8 cellular contexts compared by ENCODE assay signal in the genomic region with DNA sequence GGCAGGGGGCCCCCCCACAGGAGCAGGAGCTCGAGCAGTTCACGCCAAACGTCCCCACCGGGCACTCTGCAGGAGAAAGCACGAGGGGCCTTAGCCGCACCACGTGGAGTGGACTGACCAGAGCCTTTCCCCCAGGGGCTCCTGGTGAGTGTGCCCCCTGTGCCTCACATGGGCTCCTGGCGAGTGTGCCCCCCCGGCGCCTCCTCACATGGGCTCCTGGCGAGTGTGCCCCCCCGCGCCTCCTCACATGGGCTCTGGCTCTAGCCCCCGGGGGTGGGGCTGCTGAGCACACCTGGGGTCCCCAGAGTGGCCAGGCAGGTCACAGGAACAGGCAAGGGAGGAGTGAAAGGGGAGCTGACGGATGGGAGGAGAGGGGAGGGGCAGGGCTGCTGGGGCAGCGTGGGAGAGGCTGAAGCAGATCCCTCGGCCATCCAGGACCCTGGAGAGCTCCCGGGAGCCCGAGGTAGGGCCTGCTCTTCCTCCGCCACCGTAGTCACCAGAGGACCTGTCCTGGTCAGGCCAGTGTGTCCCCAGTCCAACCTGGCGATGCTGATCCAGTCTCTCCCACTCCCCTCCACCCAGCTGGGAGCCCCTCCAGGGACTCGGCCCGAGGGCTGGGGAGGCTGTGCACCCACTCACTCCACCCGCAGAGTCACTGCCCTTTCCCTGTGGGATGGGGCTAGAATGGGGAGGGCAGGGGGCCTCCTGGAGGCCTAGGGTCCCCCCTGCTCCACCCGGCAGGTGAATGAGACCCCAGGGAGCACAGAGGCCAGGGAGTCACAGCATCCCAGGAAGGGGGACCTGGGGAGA. TPM values are rescaled to one million over a fixed set of nuclear protein-coding genes. Genes with fewer than 3 reads are reported as not detected.
DNase-seq lines count a peak whose midpoint lies in the region; ATAC-seq and TF ChIP-seq lines count a peak whose summit lies in the region.

No MANE protein-coding gene starts in this region.

- H3K27ac ChIP-seq in SK-N-SH (ENCODE audit: low read depth in 2 of 2, low read length in 1 of 2) (peak overlapping the region in 1 of 2 experiments; percentile 68; a peak in 1 of 4 replicates), fibroblast of lung (ENCODE audit: insufficient read depth, low read length) (no peak overlapping the region)

- no peak overlapping the region for H3K4me3 ChIP-seq in SK-N-SH (ENCODE audit: low read depth in 2 of 2, low read length in 1 of 2)
- no peak overlapping the region for H3K4me3 ChIP-seq in fibroblast of lung (replicated peaks in 1 of 4; ENCODE audit: control extremely low read depth in 1 of 4, insufficient read depth in 1 of 4, low read depth in 3 of 4, low read length in 4 of 4)

- TF ChIP-seq EP300 in SK-N-SH (IDR thresholded peaks at IDR 0.05; ENCODE audit: borderline replicate concordance in 1 of 2, low read depth in 1 of 2, low read length in 1 of 2): no peak

- no peaks in the 10 kb centered on the region for H4K20me1 ChIP-seq in SK-N-SH (ENCODE audit: insufficient read depth)
- no peaks in the 10 kb centered on the region for H4K20me1 ChIP-seq in fibroblast of lung (ENCODE audit: control insufficient read depth, extremely low read depth, insufficient read depth, low read length)

- TF ChIP-seq RAD21 in SK-N-SH (IDR thresholded peaks at IDR 0.05; ENCODE audit: low read length): no peak

- H3K4me2 ChIP-seq in SK-N-SH (no peak overlapping the region), fibroblast of lung (ENCODE audit: extremely low read depth, insufficient read depth, low read length) (no peak overlapping the region)

- H3K9ac ChIP-seq in SK-N-SH (no peak overlapping the region), fibroblast of lung (ENCODE audit: insufficient read depth, low read length) (no peak overlapping the region)

- 70% methylated on average over 7 of the region's 26 CpGs for WGBS in SK-N-SH (ENCODE audit: low lambda C conversion rate)

- H2AFZ ChIP-seq in SK-N-SH (ENCODE audit: low read depth): no peak overlapping the region
- H2AFZ ChIP-seq in fibroblast of lung (ENCODE audit: low read length): no peak overlapping the region

- no peaks in the 10 kb centered on the region for H3K27me3 ChIP-seq in SK-N-SH (ENCODE audit: insufficient read depth)
- H3K27me3 ChIP-seq in fibroblast of lung (ENCODE audit: control insufficient read depth, insufficient read depth, low read length): no peaks in the 10 kb centered on the region

- H3K9me3 ChIP-seq in SK-N-SH (no peaks in the 10 kb centered on the region), fibroblast of lung (ENCODE audit: control insufficient read depth, insufficient read depth, low read depth, low read length) (no peaks in the 10 kb centered on the region)

- H3K79me2 ChIP-seq in SK-N-SH (ENCODE audit: insufficient read depth) (no peaks in the 10 kb centered on the region), fibroblast of lung (ENCODE audit: control insufficient read depth, insufficient read depth, low read length) (no peaks in the 10 kb centered on the region)

- no peak for TF ChIP-seq CTCF in SK-N-SH (IDR thresholded peaks at IDR 0.05)
- no peak for TF ChIP-seq CTCF in fibroblast of lung (conservative IDR thresholded peaks at IDR 0.05 in 1 of 2, IDR thresholded peaks at IDR 0.05 in 1 of 2; ENCODE audit: low read depth in 1 of 2, low read length in 2 of 2)

- ATAC-seq in GM21360 (IDR thresholded peaks at IDR 0.05; ENCODE audit: unreplicated experiment) (no peak), HG03521 (IDR thresholded peaks at IDR 0.05; ENCODE audit: unreplicated experiment) (no peak)

- H3K4me1 ChIP-seq in SK-N-SH (ENCODE audit: control insufficient read depth in 1 of 2, insufficient read depth in 2 of 2, low read depth in 1 of 2, low read length in 1 of 2) (peaks cover 5 to 35% of the 10 kb centered on the region in 2 experiments; a peak in 2 of 4 replicates), fibroblast of lung (ENCODE audit: control insufficient read depth, extremely low read depth, insufficient read depth, low read length) (no peaks in the 10 kb centered on the region)

- H3K36me3 ChIP-seq in SK-N-SH (replicated peaks in 1 of 2; ENCODE audit: control insufficient read depth in 1 of 2, insufficient read depth in 2 of 2, low read length in 1 of 2) (no peaks in the 10 kb centered on the region), fibroblast of lung (ENCODE audit: control insufficient read depth, insufficient read depth, low read length) (no peaks in the 10 kb centered on the region)

- peaks cover 4% of the 10 kb centered on the region for H3F3A ChIP-seq in SK-N-SH (replicated peaks; ENCODE audit: insufficient read depth)

- POLR2A ChIA-PET in SK-N-SH (lab: Yijun Ruan, JAX): no interaction called here

- H3K9me2 ChIP-seq in SK-N-SH: no peaks in the 10 kb centered on the region

- DNase-seq in NCI-H1417 (lab: John Stamatoyannopoulos, UW) (peak in 2 of 3 experiments; percentile 9 to 23), NCI-H1417 treated with DMSO at 0.1 percent for 48 hours (lab: John Stamatoyannopoulos, UW) (no peak), SK-N-SH (peak; percentile 75), fibroblast of lung (ENCODE audit: low read depth in 2 of 2) (peak; percentile 17 to 42), occipital lobe (lab: John Stamatoyannopoulos, UW) (peak; percentile 23), T1000 (lab: John Stamatoyannopoulos, UW) (no peak)

- CTCF ChIA-PET in SK-N-SH (lab: Yijun Ruan, JAX): interaction anchor here (1.0 to 3.7 kb wide), 5 partner anchors 10 to 118 kb away, joined by 5 to 21 read pairs (median 10); no protein-coding TSS in a partner anchor

TF ChIP-seq in SK-N-SH, 30 proteins besides CTCF, POLR2A, EP300 and RAD21:
- TF ChIP-seq GATA2 (CRISPR knock-in tag; IDR thresholded peaks at IDR 0.05) (no peak), FOSL2 (IDR thresholded peaks at IDR 0.05; ENCODE audit: borderline replicate concordance, low read depth) (no peak), EZH2phosphoT487 (IDR thresholded peaks at IDR 0.05; ENCODE audit: borderline replicate concordance, low read depth) (no peak), FOXJ3 (CRISPR knock-in tag; IDR thresholded peaks at IDR 0.05) (no peak), MXI1 (IDR thresholded peaks at IDR 0.05; ENCODE audit: low read depth, low read length) (no peak)
- TF ChIP-seq, protein P1, sequence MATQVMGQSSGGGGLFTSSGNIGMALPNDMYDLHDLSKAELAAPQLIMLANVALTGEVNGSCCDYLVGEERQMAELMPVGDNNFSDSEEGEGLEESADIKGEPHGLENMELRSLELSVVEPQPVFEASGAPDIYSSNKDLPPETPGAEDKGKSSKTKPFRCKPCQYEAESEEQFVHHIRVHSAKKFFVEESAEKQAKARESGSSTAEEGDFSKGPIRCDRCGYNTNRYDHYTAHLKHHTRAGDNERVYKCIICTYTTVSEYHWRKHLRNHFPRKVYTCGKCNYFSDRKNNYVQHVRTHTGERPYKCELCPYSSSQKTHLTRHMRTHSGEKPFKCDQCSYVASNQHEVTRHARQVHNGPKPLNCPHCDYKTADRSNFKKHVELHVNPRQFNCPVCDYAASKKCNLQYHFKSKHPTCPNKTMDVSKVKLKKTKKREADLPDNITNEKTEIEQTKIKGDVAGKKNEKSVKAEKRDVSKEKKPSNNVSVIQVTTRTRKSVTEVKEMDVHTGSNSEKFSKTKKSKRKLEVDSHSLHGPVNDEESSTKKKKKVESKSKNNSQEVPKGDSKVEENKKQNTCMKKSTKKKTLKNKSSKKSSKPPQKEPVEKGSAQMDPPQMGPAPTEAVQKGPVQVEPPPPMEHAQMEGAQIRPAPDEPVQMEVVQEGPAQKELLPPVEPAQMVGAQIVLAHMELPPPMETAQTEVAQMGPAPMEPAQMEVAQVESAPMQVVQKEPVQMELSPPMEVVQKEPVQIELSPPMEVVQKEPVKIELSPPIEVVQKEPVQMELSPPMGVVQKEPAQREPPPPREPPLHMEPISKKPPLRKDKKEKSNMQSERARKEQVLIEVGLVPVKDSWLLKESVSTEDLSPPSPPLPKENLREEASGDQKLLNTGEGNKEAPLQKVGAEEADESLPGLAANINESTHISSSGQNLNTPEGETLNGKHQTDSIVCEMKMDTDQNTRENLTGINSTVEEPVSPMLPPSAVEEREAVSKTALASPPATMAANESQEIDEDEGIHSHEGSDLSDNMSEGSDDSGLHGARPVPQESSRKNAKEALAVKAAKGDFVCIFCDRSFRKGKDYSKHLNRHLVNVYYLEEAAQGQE (IDR thresholded peaks at IDR 0.05; ENCODE audit: low read depth, low read length): peak; percentile 96

RNA-seq across cellular contexts. Expression of a gene that starts 47.6 kb away (rescaled TPM):
- polyA plus RNA-seq in SK-N-SH (2012; rRNA removed) (0.10 and 0.18 TPM in 2 replicates), fibroblast of lung (0.02 and 0.21 TPM in 2 replicates)
- 0.09 and 0.12 TPM in 2 replicates for polyA plus RNA-seq in SK-N-SH (2012; cell fraction: cytosol; rRNA removed)
- 0.68 and 0.83 TPM in 2 replicates for polyA plus RNA-seq in SK-N-SH (2012; cell fraction: nucleus; rRNA removed)
- total RNA-seq in fibroblast of lung (under 0.01 and 0.17 TPM in 2 replicates), occipital lobe (0.16 TPM)
- 0.18 TPM in 1 of 2 replicates, not detected in the other for polyA plus RNA-seq in fibroblast of lung (2012)
- polyA minus RNA-seq in fibroblast of lung (ENCODE audit: low replicate concordance): 0.15 TPM in 1 of 2 replicates, not detected in the other

Comparison
In these comparisons a context has a peak if more than half of its experiments do, and no peak if none do; other contexts are left out.
1. DNase-seq: peak in NCI-H1417 (2 of 3), SK-N-SH (single experiment), fibroblast of lung (2 of 2) and occipital lobe (single experiment); none in NCI-H1417 treated with DMSO at 0.1 percent for 48 hours (single experiment) and T1000 (single experiment).